In the genomic region with DNA sequence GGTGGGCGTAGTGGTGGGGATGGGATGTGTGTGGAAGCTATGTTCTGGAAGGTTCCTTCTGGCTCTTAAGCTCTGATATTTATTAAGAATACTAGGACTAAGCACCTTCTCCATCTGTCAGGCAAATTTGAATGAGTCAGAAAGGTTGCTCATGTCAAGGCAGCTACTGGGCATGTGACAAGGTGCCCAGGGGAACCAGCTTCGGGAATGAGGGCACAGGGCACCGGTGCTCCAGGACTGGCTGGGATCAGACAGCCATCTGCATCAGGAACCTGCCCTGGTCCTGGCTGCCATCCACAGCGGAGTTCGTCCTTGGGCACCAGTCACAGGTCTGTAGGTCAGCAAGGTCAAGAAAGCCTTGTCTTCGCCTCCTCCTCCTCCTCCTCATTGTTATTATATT, we compare ENCODE assay signal across 14 cellular contexts. TPM values are rescaled to one million over a fixed set of nuclear protein-coding genes. Genes with fewer than 3 reads are reported as not detected.
A peak's percentile ranks its signal among the peaks of the same experiment; 100 is the strongest.
DNase-seq lines count a peak whose midpoint lies in the region; ATAC-seq and TF ChIP-seq lines count a peak whose summit lies in the region.
"Had no signal": no experiment of that assay in that cellular context is flagged by ENCODE, and none has a peak within 500 bp of the region (broad histone marks: within the 10 kb centered on the region; RNA-seq: fewer than 3 reads in every experiment).

No MANE protein-coding gene starts in this region.

- H3K4me2 ChIP-seq in skeletal muscle satellite cell (ENCODE audit: low read length), result no peak overlapping the region

- H3K9ac ChIP-seq in skeletal muscle satellite cell (ENCODE audit: low read depth, low read length), result peak overlapping the region; percentile 42

- peak; percentile 27 for DNase-seq in HT1080 (ENCODE audit: low read depth)
- DNase-seq in fibroblast of mammary gland (ENCODE audit: low read depth), result peak; percentile 45
- DNase-seq in coronary artery (ENCODE audit: low spot score), result no peak
- DNase-seq in NCI-H146 treated with DMSO at 0.1 percent for 48 hours (lab: John Stamatoyannopoulos, UW; ENCODE audit: unreplicated experiment), result no peak
- DNase-seq in NCI-H82 treated with DMSO at 0.1 percent for 48 hours (lab: John Stamatoyannopoulos, UW; ENCODE audit: unreplicated experiment), result no peak
- DNase-seq: activated B cell treated with CpG ODN at 0.5 μM for 24 hours; effector memory CD4-positive, alpha-beta T cell; T-helper 2 cell; tibial artery had no signal

- H3K36me3 ChIP-seq in skeletal muscle satellite cell (ENCODE audit: insufficient read depth, low read length), result peaks cover 3% of the 10 kb centered on the region
- H3K36me3 ChIP-seq: tibial artery had no signal

- H3K4me3 ChIP-seq in fibroblast of mammary gland (ENCODE audit: control insufficient read depth, low read depth, low read length), result no peak overlapping the region
- no peak overlapping the region for H3K4me3 ChIP-seq in skeletal muscle satellite cell (ENCODE audit: low read length)
- H3K4me3 ChIP-seq in coronary artery, result no peak overlapping the region
- H3K4me3 ChIP-seq: K562, tibial artery had no signal

- no peak for TF ChIP-seq CTCF in VCaP (conservative IDR thresholded peaks at IDR 0.05)
- TF ChIP-seq CTCF in fibroblast of mammary gland (conservative IDR thresholded peaks at IDR 0.05; ENCODE audit: control insufficient read depth, insufficient read depth, low read depth, low read length), result no peak
- no peak for TF ChIP-seq CTCF in coronary artery (IDR thresholded peaks at IDR 0.05)

- peak overlapping the region; percentile 70 for H3K27ac ChIP-seq in VCaP
- peak overlapping the region in 1 of 2 donors; percentile 32 for H3K27ac ChIP-seq in coronary artery

- peaks cover 47% of the 10 kb centered on the region for H3K4me1 ChIP-seq in skeletal muscle satellite cell (ENCODE audit: control insufficient read depth, insufficient read depth, low read length)

- no peak for ATAC-seq in GM21515 (IDR thresholded peaks at IDR 0.05; ENCODE audit: unreplicated experiment)
- ATAC-seq: K562 had no signal

- H3K27me3 ChIP-seq in skeletal muscle satellite cell (ENCODE audit: control insufficient read depth, insufficient read depth, low read length), result no peaks in the 10 kb centered on the region
- H3K27me3 ChIP-seq: tibial artery had no signal

- no peaks in the 10 kb centered on the region for H3K9me3 ChIP-seq in skeletal muscle satellite cell (replicated peaks; ENCODE audit: low read length)
- H3K9me3 ChIP-seq: tibial artery had no signal

RNA-seq across cellular contexts. Expression of a gene that starts 32.5 kb away (rescaled TPM):
- 13.9 and 15.0 TPM in 2 replicates for total RNA-seq in HT1080 (2014; rRNA removed; shearing (Covaris generic))
- 12.3 and 13.9 TPM in 2 replicates for polyA plus RNA-seq in HT1080 (2015; cell fraction: cytosol; rRNA removed)
- polyA plus RNA-seq in HT1080 (2015; cell fraction: nucleus; rRNA removed), result 16.2 and 16.8 TPM in 2 replicates
- 110 and 114 TPM in 2 replicates for total RNA-seq in skeletal muscle satellite cell (2012; rRNA removed)
- total RNA-seq: activated B cell treated with CpG ODN at 0.5 μM for 24 hours; activated CD8-positive, alpha-beta memory T cell treated with anti-CD3 and anti-CD28 coated beads for 36 hours had no signal

Comparison
In these comparisons a context has a peak if more than half of its experiments do, and no peak if none do; other contexts are left out.
1. DNase-seq: peak in HT1080 (single experiment) and fibroblast of mammary gland (single experiment); none in coronary artery (single experiment), NCI-H146 treated with DMSO at 0.1 percent for 48 hours (single experiment) and NCI-H82 treated with DMSO at 0.1 percent for 48 hours (single experiment).